37 cellular contexts compared by ENCODE assay signal in genomic region chr2:124032799-124033198, GRCh38. TPM values are rescaled to one million over a fixed set of nuclear protein-coding genes. Genes with fewer than 3 reads are reported as not detected.
"Had no signal": no experiment of that assay in that cellular context is flagged by ENCODE, and none has a peak within 500 bp of the region (broad histone marks: within the 10 kb centered on the region; RNA-seq: fewer than 3 reads in every experiment).

No MANE protein-coding gene starts in this region.

- DNase-seq: Kasumi-1, MG63, MM.1S, MV-4-11, NCI-H1048, NCI-H1092, NCI-H1092 treated with DMSO at 0.1 percent for 48 hours, NCI-H1105, NCI-H1105 treated with DMSO at 0.1 percent for 48 hours, NCI-H1417, NCI-H1417 treated with DMSO at 0.1 percent for 48 hours, NCI-H1436, NCI-H1436 treated with DMSO at 0.1 percent for 48 hours, NCI-H146, NCI-H1694, NCI-H1694 treated with DMSO at 0.1 percent for 48 hours, NCI-H187, NCI-H187 treated with DMSO at 0.1 percent for 48 hours, NCI-H1930, NCI-H2029, NCI-H2029 treated with DMSO at 0.1 percent for 48 hours, NCI-H2081, NCI-H2081 treated with DMSO at 0.1 percent for 48 hours, NCI-H2107, NCI-H2171, NCI-H2171 treated with DMSO at 0.1 percent for 48 hours, NCI-H2227 treated with DMSO at 0.1 percent for 48 hours, NCI-H226, NCI-H345, NCI-H446, NCI-H446 treated with DMSO at 0.1 percent for 48 hours, NCI-H510A, NCI-H510A treated with DMSO at 0.1 percent for 48 hours, NCI-H524 had no signal

- H3K4me3 ChIP-seq: MG63 had no signal

- H3K27me3 ChIP-seq: MG63 had no signal

- H3K9me3 ChIP-seq: MG63 had no signal

- H3K36me3 ChIP-seq: MG63 had no signal

RNA-seq across cellular contexts. Expression of gene CNTNAP5, which starts 7.7 kb away (rescaled TPM):
- total RNA-seq: LHCN-M2, MCF 10A, NCI-H460 had no signal
